30 cellular contexts compared by ENCODE assay signal in the genomic region with DNA sequence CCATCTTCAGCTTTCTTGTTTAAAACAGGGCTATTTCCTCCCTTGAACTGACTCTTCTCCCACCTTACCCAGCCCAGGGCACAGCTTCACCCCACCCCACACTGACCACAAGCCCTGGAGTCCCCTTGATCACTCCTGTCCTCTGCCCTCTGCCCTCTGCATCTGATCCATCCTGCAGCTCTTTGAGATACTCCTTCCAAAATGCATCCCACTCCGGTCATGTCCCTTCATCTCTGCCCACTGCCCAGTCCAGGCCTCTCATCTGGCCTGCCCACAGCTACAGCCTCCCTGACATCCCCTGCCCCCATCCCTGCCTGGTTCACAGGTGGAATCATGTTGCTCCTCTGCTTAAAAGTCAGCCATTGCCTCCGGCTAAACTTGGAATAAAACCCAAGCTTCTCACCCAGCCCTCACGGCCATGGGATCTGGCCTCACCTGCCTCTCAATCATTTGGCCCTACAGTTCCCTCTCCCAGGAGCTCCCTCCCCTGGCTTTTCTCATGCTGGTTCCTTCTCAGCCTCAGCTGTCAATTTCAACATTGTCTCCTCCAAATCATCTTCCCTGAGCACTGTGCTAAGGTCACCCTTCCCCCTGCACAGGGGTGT.
DNase-seq lines count a peak whose midpoint lies in the region; ATAC-seq and TF ChIP-seq lines count a peak whose summit lies in the region.
"Had no signal": no experiment of that assay in that cellular context is flagged by ENCODE, and none has a peak within 500 bp of the region (broad histone marks: within the 10 kb centered on the region; RNA-seq: fewer than 3 reads in every experiment).

No MANE protein-coding gene starts in this region.

- TF ChIP-seq POLR2A in gastrocnemius medialis (IDR thresholded peaks at IDR 0.05): no peak

- no peaks in the 10 kb centered on the region for H3K36me3 ChIP-seq in RWPE2 (ENCODE audit: low read depth)
- H3K36me3 ChIP-seq in gastrocnemius medialis: no peaks in the 10 kb centered on the region
- H3K36me3 ChIP-seq: Peyer's patch, sigmoid colon, SJCRH30, WERI-Rb-1 had no signal

- H3K9me3 ChIP-seq in RWPE2 (ENCODE audit: severe bottlenecking) (no peaks in the 10 kb centered on the region), right cardiac atrium (ENCODE audit: control insufficient read depth, low read length) (no peaks in the 10 kb centered on the region), gastrocnemius medialis (no peaks in the 10 kb centered on the region)
- H3K9me3 ChIP-seq: body of pancreas, Caco-2, Peyer's patch, sigmoid colon, SJCRH30 had no signal

- peak; percentile 9 for DNase-seq in activated CD4-positive, CD25-positive, alpha-beta regulatory T cell treated with anti-CD3 and anti-CD28 coated beads, Interleukin-2, amount 50 U/mL, for 72 hours
- DNase-seq in RWPE2 (ENCODE audit: low spot score) (peak; percentile 15), right cardiac atrium (no peak), gastrocnemius medialis (peak; percentile 21 to 70), HT-29 (ENCODE audit: low spot score) (no peak), glomerular visceral epithelial cell (ENCODE audit: extremely low spot score) (no peak)
- DNase-seq: activated CD4-positive, alpha-beta T cell treated with anti-CD3 and anti-CD28 coated beads, Interleukin-2, amount 10 ng/mL, durations not matched to agents 24 days and 14 days; activated naive CD4-positive, alpha-beta T cell treated with anti-CD3 and anti-CD28 coated beads for 36 hours; activated T-cell treated with anti-CD3 and anti-CD28 coated beads, Interleukin-2, amount 50 U/mL, for 48 hours; body of pancreas; C1 segment of cervical spinal cord; Caco-2; cerebellar nuclear complex; dorsolateral prefrontal cortex; hippocampal formation; Karpas-422; left colon; NCI-H2081; NCI-H2227 treated with DMSO at 0.1 percent for 48 hours; posterior cingulate gyrus; sigmoid colon; SJCRH30; substantia nigra; T1000; WERI-Rb-1 had no signal

- H3K27ac ChIP-seq in RWPE2 (ENCODE audit: poor library complexity, severe bottlenecking) (no peak overlapping the region), right cardiac atrium (ENCODE audit: low read length) (peak overlapping the region; percentile 49), gastrocnemius medialis (peak overlapping the region; percentile 86 to 99 (median 92))
- H3K27ac ChIP-seq: 22Rv1, body of pancreas, dorsolateral prefrontal cortex, Peyer's patch, SJCRH30, WERI-Rb-1 had no signal

- TF ChIP-seq CTCF in RWPE2 (IDR thresholded peaks at IDR 0.05; ENCODE audit: poor library complexity, severe bottlenecking) (no peak), gastrocnemius medialis (IDR thresholded peaks at IDR 0.05 in 4 of 5, conservative IDR thresholded peaks at IDR 0.05 in 1 of 5) (no peak)

- no peak for ATAC-seq in activated CD4-positive, CD25-positive, alpha-beta regulatory T cell treated with anti-CD3 and anti-CD28 coated beads, Interleukin-2, amount 50 U/mL, for 24 hours
- ATAC-seq in RWPE2 (ENCODE audit: low read depth) (no peak), right cardiac atrium (no peak), gastrocnemius medialis (no peak), GM21528 (IDR thresholded peaks at IDR 0.05; ENCODE audit: low FRiP score, unreplicated experiment) (no peak)
- ATAC-seq: body of pancreas; left colon; stimulated activated effector memory CD8-positive, alpha-beta T cell treated with anti-CD3 and anti-CD28 coated beads, Interleukin-12 subunit alpha, Interleukin-12 subunit beta, amount 100 ng/mL, for 72 hours had no signal

- in situ Hi-C loops in gastrocnemius medialis (cut with MboI; ENCODE audit: low sequenced_read_pairs in 4 of 4): no loop called here

- 56% methylated on average over 3 of the region's 3 CpGs for WGBS in right cardiac atrium

- intact Hi-C loops in right cardiac atrium (cut with DNase I) (loop anchor here in 1 of 4 donors (10.0 kb wide), 1 partner anchor 183 kb away; no protein-coding TSS in a partner anchor), gastrocnemius medialis (cut with DNase I; ENCODE audit: low total_unique reads) (loop anchor here (2.0 to 10.0 kb wide), 5 partner anchors 113 to 1339 kb away; a partner anchor contains a TSS)

- H3K27me3 ChIP-seq in RWPE2 (ENCODE audit: insufficient read depth, poor library complexity, severe bottlenecking) (no peaks in the 10 kb centered on the region), right cardiac atrium (ENCODE audit: control insufficient read depth, insufficient read depth) (no peaks in the 10 kb centered on the region), gastrocnemius medialis (no peaks in the 10 kb centered on the region)
- H3K27me3 ChIP-seq: body of pancreas, Peyer's patch, SJCRH30 had no signal

- H3K4me1 ChIP-seq in RWPE2 (ENCODE audit: insufficient read depth, poor library complexity, severe bottlenecking): peaks cover 22% of the 10 kb centered on the region
- peaks cover 12% of the 10 kb centered on the region for H3K4me1 ChIP-seq in right cardiac atrium (ENCODE audit: control insufficient read depth, insufficient read depth, low read length)
- peaks cover 43 to 47% of the 10 kb centered on the region in 2 donors for H3K4me1 ChIP-seq in gastrocnemius medialis
- H3K4me1 ChIP-seq: body of pancreas, Caco-2, Peyer's patch had no signal

- H3K4me3 ChIP-seq in RWPE2 (ENCODE audit: severe bottlenecking): no peak overlapping the region
- no peak overlapping the region for H3K4me3 ChIP-seq in right cardiac atrium (ENCODE audit: low read length)
- no peak overlapping the region for H3K4me3 ChIP-seq in gastrocnemius medialis
- H3K4me3 ChIP-seq: body of pancreas, dorsolateral prefrontal cortex, Peyer's patch, sigmoid colon, SJCRH30 had no signal

Comparison
In these comparisons a context has a peak if more than half of its experiments do, and no peak if none do; other contexts are left out.
1. DNase-seq: peak in activated CD4-positive, CD25-positive, alpha-beta regulatory T cell treated with anti-CD3 and anti-CD28 coated beads, Interleukin-2, amount 50 U/mL, for 72 hours (single experiment), RWPE2 (single experiment) and gastrocnemius medialis (2 of 2); none in right cardiac atrium (0 of 3), HT-29 (single experiment) and glomerular visceral epithelial cell (single experiment).